Comparison of ENCODE assay signal across 9 cellular contexts in genomic region chr9:123548749-123549545, GRCh38.
DNase-seq lines count a peak whose midpoint lies in the region; ATAC-seq and TF ChIP-seq lines count a peak whose summit lies in the region.
"Had no signal": no experiment of that assay in that cellular context is flagged by ENCODE, and none has a peak within 500 bp of the region (broad histone marks: within the 10 kb centered on the region; RNA-seq: fewer than 3 reads in every experiment).

No MANE protein-coding gene starts in this region.

- peak overlapping the region; percentile 90 for H3K27ac Mint-ChIP-seq in activated CD4-positive, alpha-beta T cell treated with anti-CD3 and anti-CD28 coated beads for 36 hours
- no peak overlapping the region for H3K27ac Mint-ChIP-seq in activated CD4-positive, alpha-beta T cell treated with anti-CD3 and anti-CD28 coated beads, Interleukin-2, amount 10 ng/mL, durations not matched to agents 7 days and 5 days
- H3K27ac Mint-ChIP-seq in osteocyte (ENCODE audit: unreplicated experiment) = no peak overlapping the region

- H3K27ac ChIP-seq in left lung = no peak overlapping the region

- H3K9me3 Mint-ChIP-seq in activated CD4-positive, alpha-beta T cell treated with anti-CD3 and anti-CD28 coated beads for 36 hours (ENCODE audit: low read depth) = no peaks in the 10 kb centered on the region
- no peaks in the 10 kb centered on the region for H3K9me3 Mint-ChIP-seq in activated CD4-positive, alpha-beta T cell treated with anti-CD3 and anti-CD28 coated beads, Interleukin-2, amount 10 ng/mL, durations not matched to agents 7 days and 5 days
- no peaks in the 10 kb centered on the region for H3K9me3 Mint-ChIP-seq in osteocyte (ENCODE audit: unreplicated experiment)

- CTCF ChIA-PET in activated CD4-positive, alpha-beta T cell treated with anti-CD3 and anti-CD28 coated beads for 36 hours (lab: Charles Lee) = interaction anchor here (1.0 kb wide), 1 partner anchor 491 kb away, joined by 3 read pairs; no protein-coding TSS in a partner anchor
- CTCF ChIA-PET in activated CD4-positive, alpha-beta T cell treated with anti-CD3 and anti-CD28 coated beads, Interleukin-2, amount 10 ng/mL, durations not matched to agents 7 days and 5 days (lab: Charles Lee) = no interaction called here

- H3K27me3 Mint-ChIP-seq in activated CD4-positive, alpha-beta T cell treated with anti-CD3 and anti-CD28 coated beads for 36 hours = no peaks in the 10 kb centered on the region
- no peaks in the 10 kb centered on the region for H3K27me3 Mint-ChIP-seq in activated CD4-positive, alpha-beta T cell treated with anti-CD3 and anti-CD28 coated beads, Interleukin-2, amount 10 ng/mL, durations not matched to agents 7 days and 5 days
- H3K27me3 Mint-ChIP-seq in osteocyte (ENCODE audit: unreplicated experiment) = no peaks in the 10 kb centered on the region

- intact Hi-C loops in activated CD4-positive, alpha-beta T cell treated with anti-CD3 and anti-CD28 coated beads for 36 hours (cut with DNase I, micrococcal nuclease) = loop anchor here (5.0 to 10.0 kb wide), 2 partner anchors 378 to 456 kb away; no protein-coding TSS in a partner anchor
- intact Hi-C loops in left lung (cut with DNase I) = loop anchor here in 1 of 2 donors (10.0 kb wide), 1 partner anchor 496 kb away; no protein-coding TSS in a partner anchor

- H3K27me3 ChIP-seq in left lung = no peaks in the 10 kb centered on the region

- no peaks in the 10 kb centered on the region for H3K36me3 ChIP-seq in left lung

- ATAC-seq in activated CD4-positive, alpha-beta T cell treated with anti-CD3 and anti-CD28 coated beads for 36 hours = peak; percentile 89
- peak; percentile 31 for ATAC-seq in left lung

- H3K4me3 ChIP-seq in left lung = no peak overlapping the region

- peaks cover 21% of the 10 kb centered on the region for H3K4me1 Mint-ChIP-seq in activated CD4-positive, alpha-beta T cell treated with anti-CD3 and anti-CD28 coated beads for 36 hours
- no peaks in the 10 kb centered on the region for H3K4me1 Mint-ChIP-seq in activated CD4-positive, alpha-beta T cell treated with anti-CD3 and anti-CD28 coated beads, Interleukin-2, amount 10 ng/mL, durations not matched to agents 7 days and 5 days
- H3K4me1 Mint-ChIP-seq in osteocyte (ENCODE audit: unreplicated experiment) = peaks cover 12% of the 10 kb centered on the region

- TF ChIP-seq CTCF in left lung (IDR thresholded peaks at IDR 0.05) (no peak), osteocyte (IDR thresholded peaks at IDR 0.05) (no peak)

- peaks cover 0 to 12% of the 10 kb centered on the region in 2 donors for H3K4me1 ChIP-seq in left lung

- no peak overlapping the region for H3K4me3 Mint-ChIP-seq in activated CD4-positive, alpha-beta T cell treated with anti-CD3 and anti-CD28 coated beads for 36 hours
- H3K4me3 Mint-ChIP-seq in activated CD4-positive, alpha-beta T cell treated with anti-CD3 and anti-CD28 coated beads, Interleukin-2, amount 10 ng/mL, durations not matched to agents 7 days and 5 days = no peak overlapping the region
- H3K4me3 Mint-ChIP-seq in osteocyte (ENCODE audit: unreplicated experiment) = no peak overlapping the region

- no peaks in the 10 kb centered on the region for H3K9me3 ChIP-seq in left lung
- H3K9me3 ChIP-seq: SK-N-SH had no signal

- H3K36me3 Mint-ChIP-seq in activated CD4-positive, alpha-beta T cell treated with anti-CD3 and anti-CD28 coated beads for 36 hours (ENCODE audit: low read depth) = peaks cover 1% of the 10 kb centered on the region
- no peaks in the 10 kb centered on the region for H3K36me3 Mint-ChIP-seq in activated CD4-positive, alpha-beta T cell treated with anti-CD3 and anti-CD28 coated beads, Interleukin-2, amount 10 ng/mL, durations not matched to agents 7 days and 5 days (ENCODE audit: low read depth)
- no peaks in the 10 kb centered on the region for H3K36me3 Mint-ChIP-seq in osteocyte (ENCODE audit: unreplicated experiment)

- peak; percentile 83 for DNase-seq in activated CD4-positive, alpha-beta T cell treated with anti-CD3 and anti-CD28 coated beads for 36 hours
- DNase-seq in activated CD4-positive, alpha-beta T cell treated with anti-CD3 and anti-CD28 coated beads, Interleukin-2, amount 10 ng/mL, durations not matched to agents 7 days and 5 days = no peak
- DNase-seq in activated CD8-positive, alpha-beta memory T cell treated with anti-CD3 and anti-CD28 coated beads, Interleukin-2, amount 50 U/mL, for 24 hours (ENCODE audit: extremely low read depth) = peak; percentile 26
- no peak for DNase-seq in left lung
- peak; percentile 43 for DNase-seq in stimulated activated CD8-positive, alpha-beta memory T cell treated with anti-CD3 and anti-CD28 coated beads, Interleukin-4, amount 100 ng/mL, for 24 hours (ENCODE audit: low read depth)
- no peak for DNase-seq in epidermal melanocyte (ENCODE audit: insufficient read length, low spot score)
- DNase-seq in NCI-H748 treated with DMSO at 0.1 percent for 48 hours (lab: John Stamatoyannopoulos, UW) = no peak
- no peak for DNase-seq in osteocyte (ENCODE audit: extremely low spot score, unreplicated experiment)
- DNase-seq: SK-N-SH had no signal

- POLR2A ChIA-PET in activated CD4-positive, alpha-beta T cell treated with anti-CD3 and anti-CD28 coated beads for 36 hours (lab: Charles Lee) = no interaction called here
- POLR2A ChIA-PET in activated CD4-positive, alpha-beta T cell treated with anti-CD3 and anti-CD28 coated beads, Interleukin-2, amount 10 ng/mL, durations not matched to agents 7 days and 5 days (lab: Charles Lee) = no interaction called here

Comparison
In these comparisons a context has a peak if more than half of its experiments do, and no peak if none do; other contexts are left out.
1. DNase-seq: peak in activated CD4-positive, alpha-beta T cell treated with anti-CD3 and anti-CD28 coated beads for 36 hours (single experiment), activated CD8-positive, alpha-beta memory T cell treated with anti-CD3 and anti-CD28 coated beads, Interleukin-2, amount 50 U/mL, for 24 hours (single experiment) and stimulated activated CD8-positive, alpha-beta memory T cell treated with anti-CD3 and anti-CD28 coated beads, Interleukin-4, amount 100 ng/mL, for 24 hours (single experiment); none in activated CD4-positive, alpha-beta T cell treated with anti-CD3 and anti-CD28 coated beads, Interleukin-2, amount 10 ng/mL, durations not matched to agents 7 days and 5 days (single experiment), left lung (0 of 2), epidermal melanocyte (single experiment), NCI-H748 treated with DMSO at 0.1 percent for 48 hours (single experiment) and osteocyte (single experiment).